20 cellular contexts compared by ENCODE assay signal in genomic region chr6:166939276-166939816, GRCh38. TPM values are rescaled to one million over a fixed set of nuclear protein-coding genes. Genes with fewer than 3 reads are reported as not detected.
A peak's percentile ranks its signal among the peaks of the same experiment; 100 is the strongest.
DNase-seq lines count a peak whose midpoint lies in the region; ATAC-seq, FAIRE-seq and TF ChIP-seq lines count a peak whose summit lies in the region.
"Had no signal": no experiment of that assay in that cellular context is flagged by ENCODE, and none has a peak within 500 bp of the region (broad histone marks: within the 10 kb centered on the region; RNA-seq: fewer than 3 reads in every experiment).

No MANE protein-coding gene starts in this region.

- H3K4me3 Mint-ChIP-seq in activated CD4-positive, alpha-beta T cell treated with anti-CD3 and anti-CD28 coated beads, Interleukin-2, amount 10 ng/mL, durations not matched to agents 7 days and 5 days: no peak overlapping the region
- H3K4me3 Mint-ChIP-seq in activated B cell treated with CpG ODN at 0.5 μM for 24 hours: no peak overlapping the region
- H3K4me3 Mint-ChIP-seq in osteocyte (ENCODE audit: unreplicated experiment): no peak overlapping the region
- no peak overlapping the region for H3K4me3 Mint-ChIP-seq in mesothelial cell of epicardium
- H3K4me3 Mint-ChIP-seq: IgD-negative memory B cell had no signal

- peak; percentile 28 for FAIRE-seq in GM19239 (lab: Jason Lieb, UNC)
- FAIRE-seq: H54 had no signal

- H3K4me1 Mint-ChIP-seq in activated CD4-positive, alpha-beta T cell treated with anti-CD3 and anti-CD28 coated beads, Interleukin-2, amount 10 ng/mL, durations not matched to agents 7 days and 5 days: peaks cover 26% of the 10 kb centered on the region
- peaks cover 21% of the 10 kb centered on the region for H3K4me1 Mint-ChIP-seq in activated B cell treated with CpG ODN at 0.5 μM for 24 hours
- no peaks in the 10 kb centered on the region for H3K4me1 Mint-ChIP-seq in osteocyte (ENCODE audit: unreplicated experiment)
- peaks cover 2% of the 10 kb centered on the region for H3K4me1 Mint-ChIP-seq in mesothelial cell of epicardium

- ATAC-seq in activated B cell treated with CpG ODN at 0.5 μM for 24 hours (ENCODE audit: low read depth): no peak
- no peak for ATAC-seq in HG03108 (IDR thresholded peaks at IDR 0.05; ENCODE audit: unreplicated experiment)

- no peaks in the 10 kb centered on the region for H3K27me3 Mint-ChIP-seq in activated CD4-positive, alpha-beta T cell treated with anti-CD3 and anti-CD28 coated beads, Interleukin-2, amount 10 ng/mL, durations not matched to agents 7 days and 5 days
- H3K27me3 Mint-ChIP-seq in activated B cell treated with CpG ODN at 0.5 μM for 24 hours (no peaks in the 10 kb centered on the region), osteocyte (ENCODE audit: unreplicated experiment) (no peaks in the 10 kb centered on the region), mesothelial cell of epicardium (ENCODE audit: low read depth) (no peaks in the 10 kb centered on the region)
- H3K27me3 Mint-ChIP-seq: IgD-negative memory B cell had no signal

- no peaks in the 10 kb centered on the region for H3K9me3 Mint-ChIP-seq in activated CD4-positive, alpha-beta T cell treated with anti-CD3 and anti-CD28 coated beads, Interleukin-2, amount 10 ng/mL, durations not matched to agents 7 days and 5 days
- H3K9me3 Mint-ChIP-seq in activated B cell treated with CpG ODN at 0.5 μM for 24 hours (no peaks in the 10 kb centered on the region), osteocyte (ENCODE audit: unreplicated experiment) (no peaks in the 10 kb centered on the region), mesothelial cell of epicardium (peaks cover 4% of the 10 kb centered on the region)
- H3K9me3 Mint-ChIP-seq: IgD-negative memory B cell had no signal

- intact Hi-C loops in activated B cell treated with CpG ODN at 0.5 μM for 24 hours (cut with micrococcal nuclease): no loop called here

- TF ChIP-seq CTCF in activated B cell treated with CpG ODN at 0.5 μM for 24 hours (IDR thresholded peaks at IDR 0.05) (no peak), osteocyte (IDR thresholded peaks at IDR 0.05) (no peak), mesothelial cell of epicardium (IDR thresholded peaks at IDR 0.05; ENCODE audit: unreplicated experiment) (no peak)

- no peak for DNase-seq in activated CD4-positive, alpha-beta T cell treated with anti-CD3 and anti-CD28 coated beads, Interleukin-2, amount 10 ng/mL, durations not matched to agents 7 days and 5 days
- no peak for DNase-seq in activated CD4-positive, alpha-beta T cell treated with anti-CD3 and anti-CD28 coated beads, Interleukin-2, amount 50 U/mL, for 48 hours
- DNase-seq in GM19239 (ENCODE audit: insufficient read length, low spot score) (no peak), activated B cell treated with CpG ODN at 0.5 μM for 24 hours (no peak), osteocyte (ENCODE audit: extremely low spot score, unreplicated experiment) (peak; percentile 15), NOMO-1 treated with dmso at 0.1 percent for 144 hours (lab: John Stamatoyannopoulos, UW; ENCODE audit: unreplicated experiment) (no peak), mesothelial cell of epicardium (ENCODE audit: low spot score in 2 of 2, unreplicated experiment in 2 of 2) (no peak)
- DNase-seq: AML-193; Caco-2; DMS153; NCI-H1105 treated with DMSO at 0.1 percent for 48 hours; NCI-H2029 treated with DMSO at 0.1 percent for 48 hours; NCI-H345; NCI-H526; NK-92 treated with Interleukin-12 subunit alpha and Interleukin-12 subunit beta, amount 100 ng/mL, for 24 hours; OCI-M1; RPMI8226 had no signal

- H3K36me3 Mint-ChIP-seq in activated CD4-positive, alpha-beta T cell treated with anti-CD3 and anti-CD28 coated beads, Interleukin-2, amount 10 ng/mL, durations not matched to agents 7 days and 5 days (ENCODE audit: low read depth): peaks cover 58% of the 10 kb centered on the region
- H3K36me3 Mint-ChIP-seq in activated B cell treated with CpG ODN at 0.5 μM for 24 hours (ENCODE audit: low read depth) (peaks cover 89% of the 10 kb centered on the region), osteocyte (ENCODE audit: unreplicated experiment) (no peaks in the 10 kb centered on the region), mesothelial cell of epicardium (peaks cover 28% of the 10 kb centered on the region)

- POLR2A ChIA-PET in activated CD4-positive, alpha-beta T cell treated with anti-CD3 and anti-CD28 coated beads, Interleukin-2, amount 10 ng/mL, durations not matched to agents 7 days and 5 days (lab: Charles Lee): no interaction called here
- POLR2A ChIA-PET in activated B cell treated with CpG ODN at 0.5 μM for 24 hours (lab: Charles Lee): no interaction called here

- CTCF ChIA-PET in activated CD4-positive, alpha-beta T cell treated with anti-CD3 and anti-CD28 coated beads, Interleukin-2, amount 10 ng/mL, durations not matched to agents 7 days and 5 days (lab: Charles Lee): interaction anchor here (1.3 kb wide), 1 partner anchor 32 kb away, joined by 3 read pairs; no protein-coding TSS in a partner anchor
- CTCF ChIA-PET in activated B cell treated with CpG ODN at 0.5 μM for 24 hours (lab: Charles Lee): interaction anchor here (1.3 kb wide), 1 partner anchor 12 kb away, joined by 3 read pairs; no protein-coding TSS in a partner anchor

- H3K27ac Mint-ChIP-seq in activated CD4-positive, alpha-beta T cell treated with anti-CD3 and anti-CD28 coated beads, Interleukin-2, amount 10 ng/mL, durations not matched to agents 7 days and 5 days: peak overlapping the region; percentile 19
- H3K27ac Mint-ChIP-seq in activated B cell treated with CpG ODN at 0.5 μM for 24 hours (peak overlapping the region; percentile 30), osteocyte (ENCODE audit: unreplicated experiment) (no peak overlapping the region), mesothelial cell of epicardium (no peak overlapping the region)

RNA-seq across cellular contexts. Expression of gene RNASET2, which starts 17.0 kb away (rescaled TPM):
- 100 to 1,000 TPM in 1 of 2 experiments, 10 to 100 TPM in 1; 84.3 to 101 TPM for total RNA-seq in activated CD4-positive, alpha-beta T cell treated with anti-CD3 and anti-CD28 coated beads, Interleukin-2, amount 10 ng/mL, durations not matched to agents 7 days and 5 days
- total RNA-seq in activated B cell treated with CpG ODN at 0.5 μM for 24 hours (118 and 135 TPM in 2 replicates), osteocyte (20.3 and 22.3 TPM in 2 replicates), mesothelial cell of epicardium (37.0 to 42.3 TPM (median 41.5 TPM) in 3 replicates)

RNA-seq across cellular contexts. Expression of gene CEP43, which starts 59.9 kb away (rescaled TPM):
- 10 to 100 TPM; 20.9 to 23.5 TPM for total RNA-seq in activated CD4-positive, alpha-beta T cell treated with anti-CD3 and anti-CD28 coated beads, Interleukin-2, amount 10 ng/mL, durations not matched to agents 7 days and 5 days
- total RNA-seq in activated B cell treated with CpG ODN at 0.5 μM for 24 hours: 26.8 and 31.0 TPM in 2 replicates
- total RNA-seq in osteocyte: 16.0 and 18.3 TPM in 2 replicates
- 24.9 to 27.9 TPM (median 27.5 TPM) in 3 replicates for total RNA-seq in mesothelial cell of epicardium

Comparison
In these comparisons a context has a peak if more than half of its experiments do, and no peak if none do; other contexts are left out.
1. H3K27ac Mint-ChIP-seq: peak in activated CD4-positive, alpha-beta T cell treated with anti-CD3 and anti-CD28 coated beads, Interleukin-2, amount 10 ng/mL, durations not matched to agents 7 days and 5 days (single experiment) and activated B cell treated with CpG ODN at 0.5 μM for 24 hours (single experiment); none in osteocyte (single experiment) and mesothelial cell of epicardium (single experiment).